8 cellular contexts compared by ENCODE assay signal in the genomic region with DNA sequence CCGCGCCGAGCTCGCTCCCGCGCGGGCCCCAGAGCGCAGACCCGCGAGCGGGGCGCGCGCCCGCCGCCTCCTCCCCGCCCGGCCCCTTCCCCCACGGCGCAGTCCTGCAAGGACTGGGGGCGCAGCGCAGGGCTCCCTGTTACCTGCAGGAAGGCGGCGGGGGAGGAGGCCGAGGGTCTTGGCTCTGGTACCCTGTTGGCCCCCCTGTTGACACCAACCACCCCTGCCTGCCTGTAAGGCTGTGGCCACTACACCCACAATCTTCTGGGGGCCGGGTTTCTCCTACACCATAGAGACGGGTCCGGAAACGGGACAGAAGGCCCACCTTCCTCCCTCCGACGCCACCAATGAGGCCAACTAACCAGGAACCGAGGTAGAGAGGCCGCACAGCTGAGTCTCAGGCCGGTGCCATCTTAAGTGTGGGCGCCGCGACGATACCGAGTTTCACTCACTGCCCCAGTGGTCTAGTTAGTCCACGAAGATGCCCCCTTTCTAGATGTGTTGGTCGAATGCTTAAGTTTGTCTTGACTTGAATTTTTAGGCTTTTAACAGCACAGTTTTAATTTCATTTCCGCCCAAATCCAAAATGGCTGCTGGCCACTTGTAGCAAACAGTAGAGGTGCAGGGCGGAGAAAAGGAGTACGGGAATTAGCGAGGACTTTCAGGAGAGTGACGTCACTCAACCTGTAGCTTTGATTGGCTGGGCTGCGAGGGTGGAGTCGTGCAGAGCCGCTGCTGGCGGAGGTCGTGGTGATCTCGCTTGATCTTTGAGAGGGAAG. TPM values are rescaled to one million over a fixed set of nuclear protein-coding genes. Genes with fewer than 3 reads are reported as not detected.
DNase-seq lines count a peak whose midpoint lies in the region; ATAC-seq and TF ChIP-seq lines count a peak whose summit lies in the region.

A gene with protein sequence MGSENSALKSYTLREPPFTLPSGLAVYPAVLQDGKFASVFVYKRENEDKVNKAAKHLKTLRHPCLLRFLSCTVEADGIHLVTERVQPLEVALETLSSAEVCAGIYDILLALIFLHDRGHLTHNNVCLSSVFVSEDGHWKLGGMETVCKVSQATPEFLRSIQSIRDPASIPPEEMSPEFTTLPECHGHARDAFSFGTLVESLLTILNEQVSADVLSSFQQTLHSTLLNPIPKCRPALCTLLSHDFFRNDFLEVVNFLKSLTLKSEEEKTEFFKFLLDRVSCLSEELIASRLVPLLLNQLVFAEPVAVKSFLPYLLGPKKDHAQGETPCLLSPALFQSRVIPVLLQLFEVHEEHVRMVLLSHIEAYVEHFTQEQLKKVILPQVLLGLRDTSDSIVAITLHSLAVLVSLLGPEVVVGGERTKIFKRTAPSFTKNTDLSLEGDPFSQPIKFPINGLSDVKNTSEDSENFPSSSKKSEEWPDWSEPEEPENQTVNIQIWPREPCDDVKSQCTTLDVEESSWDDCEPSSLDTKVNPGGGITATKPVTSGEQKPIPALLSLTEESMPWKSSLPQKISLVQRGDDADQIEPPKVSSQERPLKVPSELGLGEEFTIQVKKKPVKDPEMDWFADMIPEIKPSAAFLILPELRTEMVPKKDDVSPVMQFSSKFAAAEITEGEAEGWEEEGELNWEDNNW (minus strand): TSS at position 252 of the 779 bp plus-strand sequence. CDS start 5,056 bp downstream, outside the sequence.

- peaks cover 14 to 20% of the 10 kb centered on the region in 2 experiments; a peak in 3 of 4 replicates for H3K4me1 ChIP-seq in SK-N-SH (ENCODE audit: control insufficient read depth in 1 of 2, insufficient read depth in 2 of 2, low read depth in 1 of 2, low read length in 1 of 2)
- peaks cover 35% of the 10 kb centered on the region for H3K4me1 ChIP-seq in suprapubic skin

- TF ChIP-seq RAD21 in SK-N-SH (IDR thresholded peaks at IDR 0.05; ENCODE audit: low read length) = no peak

- ATAC-seq in HG02571 (IDR thresholded peaks at IDR 0.05; ENCODE audit: unreplicated experiment) = peak; percentile 91

- peak within 1 kb of the TSS; percentile 100 for H3K27ac Mint-ChIP-seq in activated naive CD4-positive, alpha-beta T cell treated with anti-CD3 and anti-CD28 coated beads, Interleukin-2, amount 50 U/mL, for 24 hours

- CTCF ChIA-PET in SK-N-SH (lab: Yijun Ruan, JAX) = interaction anchor here (0.6 to 1.4 kb wide), 3 partner anchors 21 to 111 kb away, joined by 3 to 5 read pairs (median 4); no protein-coding TSS in a partner anchor

- TF ChIP-seq EP300 in SK-N-SH (IDR thresholded peaks at IDR 0.05; ENCODE audit: borderline replicate concordance in 1 of 2, low read depth in 1 of 2, low read length in 1 of 2) (peak; percentile 15 to 21; a peak in 1 of 4 replicates), suprapubic skin (IDR thresholded peaks at IDR 0.05) (no peak)

- H3K9ac ChIP-seq in SK-N-SH = peak within 1 kb of the TSS; percentile 98

- peaks cover 38% of the 10 kb centered on the region for H3K4me1 Mint-ChIP-seq in activated naive CD4-positive, alpha-beta T cell treated with anti-CD3 and anti-CD28 coated beads, Interleukin-2, amount 50 U/mL, for 24 hours

- TF ChIP-seq CTCF in SK-N-SH (IDR thresholded peaks at IDR 0.05) = no peak
- no peak for TF ChIP-seq CTCF in suprapubic skin (IDR thresholded peaks at IDR 0.05)

- H3K79me2 ChIP-seq in SK-N-SH (ENCODE audit: insufficient read depth) = peaks cover 45% of the 10 kb centered on the region

- peak within 1 kb of the TSS; percentile 99 for H2AFZ ChIP-seq in SK-N-SH (ENCODE audit: low read depth)

- no peaks in the 10 kb centered on the region for H4K20me1 ChIP-seq in SK-N-SH (ENCODE audit: insufficient read depth)

- H3K9me3 Mint-ChIP-seq in activated naive CD4-positive, alpha-beta T cell treated with anti-CD3 and anti-CD28 coated beads, Interleukin-2, amount 50 U/mL, for 24 hours = no peaks in the 10 kb centered on the region

- POLR2A ChIA-PET in SK-N-SH (lab: Yijun Ruan, JAX) = interaction anchor here (0.6 to 1.7 kb wide), 7 partner anchors 8 to 638 kb away, joined by 3 to 15 read pairs (median 5); partner anchors contain the start of genes GORAB, KIFAP3 and METTL18

- H3K27me3 Mint-ChIP-seq in activated naive CD4-positive, alpha-beta T cell treated with anti-CD3 and anti-CD28 coated beads, Interleukin-2, amount 50 U/mL, for 24 hours = no peaks in the 10 kb centered on the region

- H3K9me3 ChIP-seq in SK-N-SH (no peaks in the 10 kb centered on the region), suprapubic skin (no peaks in the 10 kb centered on the region)

- no peaks in the 10 kb centered on the region for H3K9me2 ChIP-seq in SK-N-SH

- H3K36me3 Mint-ChIP-seq in activated naive CD4-positive, alpha-beta T cell treated with anti-CD3 and anti-CD28 coated beads, Interleukin-2, amount 50 U/mL, for 24 hours = no peaks in the 10 kb centered on the region

- H3F3A ChIP-seq in SK-N-SH (replicated peaks; ENCODE audit: insufficient read depth) = peaks cover 5% of the 10 kb centered on the region

- DNase-seq in GM04504 (ENCODE audit: low read depth) = peak; percentile 94
- peak; percentile 98 for DNase-seq in NCI-H1048 (lab: John Stamatoyannopoulos, UW)
- DNase-seq in SK-N-SH = peak; percentile 92
- peak; percentile 99 for DNase-seq in globus pallidus (ENCODE audit: low spot score)
- peak; percentile 81 to 98 (median 94) for DNase-seq in nucleus accumbens (lab: John Stamatoyannopoulos, UW)
- peak; percentile 97 for DNase-seq in suprapubic skin (ENCODE audit: low spot score in 2 of 2)

- H3K27me3 ChIP-seq in SK-N-SH (ENCODE audit: insufficient read depth) (no peaks in the 10 kb centered on the region), suprapubic skin (no peaks in the 10 kb centered on the region)

- H3K4me2 ChIP-seq in SK-N-SH = peak within 1 kb of the TSS; percentile 80

- H3K36me3 ChIP-seq in SK-N-SH (replicated peaks in 1 of 2; ENCODE audit: control insufficient read depth in 1 of 2, insufficient read depth in 2 of 2, low read length in 1 of 2) (no peaks in the 10 kb centered on the region), suprapubic skin (no peaks in the 10 kb centered on the region)

- peak in 1 of 2 donors; percentile 58 for TF ChIP-seq POLR2A in suprapubic skin (IDR thresholded peaks at IDR 0.05)

- H3K4me3 Mint-ChIP-seq in activated naive CD4-positive, alpha-beta T cell treated with anti-CD3 and anti-CD28 coated beads, Interleukin-2, amount 50 U/mL, for 24 hours = peak within 1 kb of the TSS; percentile 87

- 0% methylated on average over 31 of the region's 52 CpGs for WGBS in SK-N-SH (ENCODE audit: low lambda C conversion rate)
- under 1% methylated on average over 27 of the region's 52 CpGs for WGBS in suprapubic skin

- peak within 1 kb of the TSS; percentile 90 to 95 for H3K4me3 ChIP-seq in SK-N-SH (ENCODE audit: low read depth in 2 of 2, low read length in 1 of 2)
- H3K4me3 ChIP-seq in suprapubic skin = peak within 1 kb of the TSS; percentile 84

- H3K27ac ChIP-seq in SK-N-SH (ENCODE audit: low read depth in 2 of 2, low read length in 1 of 2) (peak within 1 kb of the TSS; percentile 91 to 96), suprapubic skin (peak within 1 kb of the TSS; percentile 96)

TF ChIP-seq in SK-N-SH, 30 proteins besides CTCF, POLR2A, EP300 and RAD21 (continues in another document):
- TF ChIP-seq MEF2A (IDR thresholded peaks at IDR 0.05; ENCODE audit: borderline replicate concordance, low read depth) (no peak), EZH2phosphoT487 (IDR thresholded peaks at IDR 0.05; ENCODE audit: borderline replicate concordance, low read depth) (no peak), ZBTB33 (IDR thresholded peaks at IDR 0.05; ENCODE audit: borderline replicate concordance, low read depth) (peak; percentile 94), TCF12 (IDR thresholded peaks at IDR 0.05) (peak; percentile 25; the same call in 1 of the 2 replicates), CHD2 (IDR thresholded peaks at IDR 0.05; ENCODE audit: low read length, partially characterized antibody) (peak; percentile 74)
- TF ChIP-seq, protein P1, sequence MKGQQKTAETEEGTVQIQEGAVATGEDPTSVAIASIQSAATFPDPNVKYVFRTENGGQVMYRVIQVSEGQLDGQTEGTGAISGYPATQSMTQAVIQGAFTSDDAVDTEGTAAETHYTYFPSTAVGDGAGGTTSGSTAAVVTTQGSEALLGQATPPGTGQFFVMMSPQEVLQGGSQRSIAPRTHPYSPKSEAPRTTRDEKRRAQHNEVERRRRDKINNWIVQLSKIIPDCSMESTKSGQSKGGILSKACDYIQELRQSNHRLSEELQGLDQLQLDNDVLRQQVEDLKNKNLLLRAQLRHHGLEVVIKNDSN (IDR thresholded peaks at IDR 0.05; ENCODE audit: borderline replicate concordance, low read depth) = no peak
- TF ChIP-seq, protein P2, sequence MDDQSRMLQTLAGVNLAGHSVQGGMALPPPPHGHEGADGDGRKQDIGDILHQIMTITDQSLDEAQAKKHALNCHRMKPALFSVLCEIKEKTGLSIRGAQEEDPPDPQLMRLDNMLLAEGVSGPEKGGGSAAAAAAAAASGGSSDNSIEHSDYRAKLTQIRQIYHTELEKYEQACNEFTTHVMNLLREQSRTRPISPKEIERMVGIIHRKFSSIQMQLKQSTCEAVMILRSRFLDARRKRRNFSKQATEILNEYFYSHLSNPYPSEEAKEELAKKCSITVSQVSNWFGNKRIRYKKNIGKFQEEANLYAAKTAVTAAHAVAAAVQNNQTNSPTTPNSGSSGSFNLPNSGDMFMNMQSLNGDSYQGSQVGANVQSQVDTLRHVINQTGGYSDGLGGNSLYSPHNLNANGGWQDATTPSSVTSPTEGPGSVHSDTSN (IDR thresholded peaks at IDR 0.05) = no peak

RNA-seq across cellular contexts. Expression of the gene that starts here (rescaled TPM):
- polyA plus RNA-seq in SK-N-SH (2012; rRNA removed) = 5.9 and 7.7 TPM in 2 replicates
- polyA plus RNA-seq in SK-N-SH (2012; cell fraction: cytosol; rRNA removed) = 5.7 and 6.1 TPM in 2 replicates
- 11.6 and 15.3 TPM in 2 replicates for polyA plus RNA-seq in SK-N-SH (2012; cell fraction: nucleus; rRNA removed)
- 10 to 100 TPM; 10.8 to 18.3 (median 14.6) TPM for total RNA-seq in suprapubic skin

Comparison
In these comparisons a context has a peak if more than half of its experiments do, and no peak if none do; other contexts are left out.
1. Peak in every context shown above with its lines: DNase-seq, ATAC-seq, H3K4me3 ChIP-seq and H3K27ac ChIP-seq.